8 cellular contexts compared by ENCODE assay signal in the genomic region with DNA sequence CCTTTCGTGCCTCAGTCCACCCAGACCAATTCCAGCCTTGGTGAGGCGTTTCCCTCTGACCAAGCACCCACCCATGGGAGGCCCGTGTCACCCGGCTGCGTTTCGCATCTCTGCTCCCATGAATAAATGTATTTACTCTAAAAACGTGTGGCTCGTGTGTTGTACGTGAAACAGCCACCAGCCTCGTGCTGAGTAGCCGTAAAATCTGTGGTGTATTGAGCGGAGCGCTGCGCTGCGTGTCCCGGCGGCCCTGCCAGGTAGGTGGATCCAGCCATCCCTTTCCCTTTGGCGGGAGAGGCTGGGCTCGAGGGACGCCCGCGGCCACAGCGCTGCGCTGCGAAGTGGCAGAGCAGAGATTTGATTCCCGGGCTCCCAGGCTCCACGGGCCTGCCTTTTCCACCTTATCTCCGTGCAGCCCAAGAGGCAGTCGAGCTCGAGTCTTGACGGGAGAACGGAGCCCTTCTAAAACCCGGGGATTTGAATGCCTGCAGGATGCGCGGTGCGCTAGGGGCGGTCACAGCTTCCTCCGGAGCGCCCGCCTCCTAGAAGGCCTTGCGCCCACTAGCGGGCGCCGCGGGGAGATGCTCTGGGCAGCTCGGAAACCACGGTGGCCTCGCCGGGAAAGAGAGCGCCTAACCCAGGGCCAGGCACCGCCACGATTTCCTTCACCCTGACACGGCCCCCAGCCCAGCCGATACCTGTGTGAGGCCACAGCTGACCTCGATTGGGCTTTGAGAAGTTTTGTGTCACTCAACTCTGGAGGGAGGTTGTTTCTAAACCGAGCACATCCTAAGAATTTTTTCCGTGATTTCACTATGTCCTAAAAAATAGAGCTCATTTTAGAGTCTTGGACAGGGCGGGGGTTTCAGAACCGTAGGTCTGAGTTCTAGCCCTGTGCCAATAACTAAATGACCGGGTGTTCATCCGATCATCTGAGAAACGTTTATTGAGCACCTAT. TPM values are rescaled to one million over a fixed set of nuclear protein-coding genes. Genes with fewer than 3 reads are reported as not detected.
DNase-seq lines count a peak whose midpoint lies in the region; ATAC-seq, FAIRE-seq and TF ChIP-seq lines count a peak whose summit lies in the region.

No MANE protein-coding gene starts in this region.

- intact Hi-C loops in heart right ventricle (cut with DNase I) (loop anchor here in 5 of 10 donors (5.0 to 10.0 kb wide), 2 partner anchors 225 to 228 kb away; no protein-coding TSS in a partner anchor), posterior vena cava (cut with DNase I) (no loop called here)

- no peak for TF ChIP-seq EP300 in upper lobe of left lung (IDR thresholded peaks at IDR 0.05)

- H3K4me3 Mint-ChIP-seq in activated naive CD8-positive, alpha-beta T cell treated with anti-CD3 and anti-CD28 coated beads, Interleukin-2, amount 10 ng/mL, durations not matched to agents 7 days and 5 days: peak overlapping the region; percentile 88

- H3K4me1 ChIP-seq in ES-I3 (ENCODE audit: insufficient read depth, low read length) (peaks cover under 1% of the 10 kb centered on the region; the same call in 1 of the 2 replicates), heart right ventricle (peaks cover 4 to 21% (median 11%) of the 10 kb centered on the region in 9 donors), upper lobe of left lung (peaks cover 2 to 27% (median 11%) of the 10 kb centered on the region in 4 donors)

- ATAC-seq in activated naive CD8-positive, alpha-beta T cell treated with anti-CD3 and anti-CD28 coated beads, Interleukin-2, amount 10 ng/mL, durations not matched to agents 7 days and 5 days (ENCODE audit: low read depth): peak; percentile 79
- ATAC-seq in heart right ventricle (peak; percentile 73 to 87 (median 83)), upper lobe of left lung (ENCODE audit: low FRiP score in 2 of 2) (peak; percentile 89 to 91)

- no peaks in the 10 kb centered on the region for H3K9me3 Mint-ChIP-seq in activated naive CD8-positive, alpha-beta T cell treated with anti-CD3 and anti-CD28 coated beads, Interleukin-2, amount 10 ng/mL, durations not matched to agents 7 days and 5 days

- H3K27ac ChIP-seq in heart right ventricle (peak overlapping the region in 6 of 10 donors; percentile 0 to 55 (median 29)), upper lobe of left lung (peak overlapping the region in 2 of 4 donors; percentile 41 to 67)

- WGBS in heart right ventricle, 2 donors: 6 to 7% methylated on average over 62 of the region's 62 CpGs
- 8 to 23% methylated on average over 21 to 62 of the region's 62 CpGs for WGBS in upper lobe of left lung, 2 donors

- H3K36me3 ChIP-seq in ES-I3 (ENCODE audit: insufficient read depth, low read length): no peaks in the 10 kb centered on the region
- H3K36me3 ChIP-seq in MG63: peaks cover 8% of the 10 kb centered on the region
- H3K36me3 ChIP-seq in heart right ventricle: no peaks in the 10 kb centered on the region
- no peaks in the 10 kb centered on the region for H3K36me3 ChIP-seq in upper lobe of left lung

- no peaks in the 10 kb centered on the region for H3K9me3 ChIP-seq in ES-I3 (ENCODE audit: control insufficient read depth, insufficient read depth, low read length)
- H3K9me3 ChIP-seq in MG63: no peaks in the 10 kb centered on the region
- H3K9me3 ChIP-seq in heart right ventricle: no peaks in the 10 kb centered on the region
- H3K9me3 ChIP-seq in upper lobe of left lung: no peaks in the 10 kb centered on the region

- peaks cover 21% of the 10 kb centered on the region for H3K27me3 Mint-ChIP-seq in activated naive CD8-positive, alpha-beta T cell treated with anti-CD3 and anti-CD28 coated beads, Interleukin-2, amount 10 ng/mL, durations not matched to agents 7 days and 5 days

- peaks cover 29% of the 10 kb centered on the region for H3K4me1 Mint-ChIP-seq in activated naive CD8-positive, alpha-beta T cell treated with anti-CD3 and anti-CD28 coated beads, Interleukin-2, amount 10 ng/mL, durations not matched to agents 7 days and 5 days

- H3K4me3 ChIP-seq in MG63: peak overlapping the region; percentile 50
- H3K4me3 ChIP-seq in heart right ventricle: peak overlapping the region; percentile 12 to 77 (median 59)
- peak overlapping the region; percentile 67 to 72 (median 68) for H3K4me3 ChIP-seq in upper lobe of left lung

- H3K27me3 ChIP-seq in MG63: no peaks in the 10 kb centered on the region; the same call in 1 of the 2 replicates
- H3K27me3 ChIP-seq in heart right ventricle: peaks cover 0 to 19% (median 0%) of the 10 kb centered on the region in 7 donors
- H3K27me3 ChIP-seq in upper lobe of left lung: no peaks in the 10 kb centered on the region

- TF ChIP-seq POLR2A in H54 (IDR thresholded peaks at IDR 0.05; ENCODE audit: low read depth, low read length) (peak; percentile 35; the same call in 1 of the 2 replicates), upper lobe of left lung (IDR thresholded peaks at IDR 0.05) (no peak)

- POLR2A ChIA-PET in activated naive CD8-positive, alpha-beta T cell treated with anti-CD3 and anti-CD28 coated beads, Interleukin-2, amount 10 ng/mL, durations not matched to agents 7 days and 5 days (lab: Charles Lee): interaction anchor here (0.9 to 1.4 kb wide), 4 partner anchors 17 to 411 kb away, joined by 3 to 5 read pairs (median 4); partner anchors contain the start of gene NCL

- no peak for FAIRE-seq in H54 (lab: Jason Lieb, UNC)

- peak; percentile 85 to 98 (median 97) for TF ChIP-seq CTCF in heart right ventricle (IDR thresholded peaks at IDR 0.05)
- TF ChIP-seq CTCF in upper lobe of left lung (IDR thresholded peaks at IDR 0.05): peak; percentile 67 to 92 (median 86)

- H3K9ac ChIP-seq in ES-I3 (ENCODE audit: low read depth, low read length): peak overlapping the region; percentile 47; the same call in 1 of the 2 replicates

- peak overlapping the region; percentile 70 for H3K27ac Mint-ChIP-seq in activated naive CD8-positive, alpha-beta T cell treated with anti-CD3 and anti-CD28 coated beads, Interleukin-2, amount 10 ng/mL, durations not matched to agents 7 days and 5 days

- H3K36me3 Mint-ChIP-seq in activated naive CD8-positive, alpha-beta T cell treated with anti-CD3 and anti-CD28 coated beads, Interleukin-2, amount 10 ng/mL, durations not matched to agents 7 days and 5 days: no peaks in the 10 kb centered on the region

- DNase-seq in H54 (ENCODE audit: insufficient read length, low spot score): peak; percentile 74
- peak; percentile 84 for DNase-seq in MG63
- peak; percentile 73 for DNase-seq in SKM-1 treated with dmso at 0.1 percent for 144 hours (lab: John Stamatoyannopoulos, UW; ENCODE audit: unreplicated experiment)
- peak; percentile 90 for DNase-seq in activated naive CD8-positive, alpha-beta T cell treated with anti-CD3 and anti-CD28 coated beads, Interleukin-2, amount 10 ng/mL, durations not matched to agents 7 days and 5 days
- DNase-seq in heart right ventricle: peak; percentile 72 to 84
- peak; percentile 95 for DNase-seq in posterior vena cava (ENCODE audit: low spot score)
- DNase-seq in upper lobe of left lung: peak; percentile 86 to 96

RNA-seq across cellular contexts. Expression of gene PSMD1, which starts 3.9 kb away (rescaled TPM):
- 54.6 and 95.6 TPM in 2 replicates for total RNA-seq in MG63 (2014; rRNA removed; shearing (Covaris generic); ENCODE audit: low replicate concordance)
- total RNA-seq in activated naive CD8-positive, alpha-beta T cell treated with anti-CD3 and anti-CD28 coated beads, Interleukin-2, amount 10 ng/mL, durations not matched to agents 7 days and 5 days: 10 to 100 TPM; 64.0 to 65.4 TPM
- total RNA-seq in heart right ventricle (100 to 1,000 TPM in 4 of 10 donors, 10 to 100 TPM in 6; 88.4 to 113 (median 95.1) TPM), posterior vena cava (10 to 100 TPM; 76.9 to 89.3 TPM), upper lobe of left lung (10 to 100 TPM; 24.6 to 68.1 (median 57.0) TPM)
- polyA plus RNA-seq in heart right ventricle: 10 to 100 TPM; 39.8 to 50.7 TPM

RNA-seq across cellular contexts. Expression of gene C2orf72, which starts 15.4 kb away (rescaled TPM):
- total RNA-seq in MG63 (2014; rRNA removed; shearing (Covaris generic); ENCODE audit: low replicate concordance): 0.49 TPM in 1 of 2 replicates, not detected in the other
- under 1 TPM; 0.47 to 0.48 TPM for total RNA-seq in activated naive CD8-positive, alpha-beta T cell treated with anti-CD3 and anti-CD28 coated beads, Interleukin-2, amount 10 ng/mL, durations not matched to agents 7 days and 5 days
- under 1 TPM in 3 of 10 donors, not detected in 7; 0.06 to 0.09 (median 0.07) TPM for total RNA-seq in heart right ventricle
- polyA plus RNA-seq in heart right ventricle: not detected
- total RNA-seq in posterior vena cava: under 1 TPM in 1 of 2 donors, not detected in 1; 0.24 TPM
- total RNA-seq in upper lobe of left lung: under 1 TPM in 3 of 6 donors, not detected in 3; 0.37 to 0.84 (median 0.61) TPM

RNA-seq across cellular contexts. Expression of gene SPATA3, which starts 56.9 kb away (rescaled TPM):
- not detected in 2 replicates for total RNA-seq in MG63 (2014; rRNA removed; shearing (Covaris generic); ENCODE audit: low replicate concordance)
- total RNA-seq in activated naive CD8-positive, alpha-beta T cell treated with anti-CD3 and anti-CD28 coated beads, Interleukin-2, amount 10 ng/mL, durations not matched to agents 7 days and 5 days: not detected
- total RNA-seq in heart right ventricle (not detected), posterior vena cava (not detected), upper lobe of left lung (not detected)
- not detected for polyA plus RNA-seq in heart right ventricle
